In the genomic region with DNA sequence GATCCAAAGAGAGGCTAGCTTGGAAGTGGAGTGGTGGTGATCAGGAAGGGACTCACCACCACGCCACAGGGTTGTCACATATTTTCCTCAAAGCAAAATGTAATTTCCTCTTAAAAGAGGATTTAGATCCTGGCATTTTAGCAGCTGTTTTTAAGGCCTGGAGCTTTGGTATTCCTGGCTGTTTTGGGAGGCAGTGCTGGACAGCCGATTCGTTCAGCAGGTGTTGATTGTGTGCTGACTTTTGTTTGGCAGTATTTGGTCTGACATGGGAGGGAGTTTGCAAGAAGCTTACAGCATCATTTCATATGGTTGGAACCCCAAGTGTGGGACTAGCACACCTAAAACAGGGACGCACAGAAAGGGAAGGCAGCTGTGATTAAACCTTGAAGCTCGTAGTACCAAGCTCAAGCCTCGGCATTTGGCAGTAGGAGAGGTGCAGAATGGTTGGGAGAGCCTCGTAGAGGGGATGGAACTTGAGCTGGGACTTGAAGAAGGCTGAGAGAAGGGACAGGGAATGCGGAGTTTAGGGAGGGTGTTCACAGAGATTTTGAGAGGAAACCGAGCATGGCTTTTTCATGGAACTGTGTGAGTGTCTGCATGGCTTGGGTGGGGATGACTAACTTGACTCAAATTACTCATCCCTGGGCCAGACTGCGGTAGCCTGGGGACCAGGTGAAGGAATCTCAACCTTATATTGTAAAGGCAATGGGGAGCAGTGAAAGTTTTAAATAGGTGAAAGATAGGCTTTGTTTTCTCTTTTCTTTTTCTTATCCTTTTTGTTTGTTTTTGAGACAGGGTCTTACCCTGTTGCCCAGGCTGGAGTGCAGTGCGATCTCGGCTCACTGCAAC, we compare ENCODE assay signal across 1 cellular context.
TF ChIP-seq lines count a peak whose summit lies in the region.

No MANE protein-coding gene starts in this region.

TF ChIP-seq in SK-N-SH, 30 proteins besides CTCF, POLR2A, EP300 and RAD21 (continued from another document):
- TF ChIP-seq REST (IDR thresholded peaks at IDR 0.05; ENCODE audit: low read depth, low read length) = no peak
